ENCODE assay signal across 23 cellular contexts in the genomic region with DNA sequence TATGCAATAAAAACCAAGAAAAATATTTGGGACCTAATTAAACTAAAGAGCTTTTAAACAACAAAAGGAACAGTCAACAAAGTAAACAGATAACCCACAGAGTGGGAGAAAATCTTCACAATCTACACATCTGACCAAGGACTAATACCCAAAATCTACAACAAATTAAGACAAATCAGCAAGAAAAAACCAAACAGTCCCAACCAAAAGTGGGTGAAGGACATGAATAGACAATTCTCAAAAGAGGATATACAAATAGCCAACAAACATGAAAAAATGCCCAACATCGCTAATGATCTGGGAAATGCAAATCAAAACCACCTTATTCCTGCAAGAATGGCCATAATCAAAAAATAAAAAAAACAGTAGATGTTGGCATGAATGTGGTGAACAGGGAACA.
"Had no signal": no experiment of that assay in that cellular context is flagged by ENCODE, and none has a peak within 500 bp of the region (broad histone marks: within the 10 kb centered on the region; RNA-seq: fewer than 3 reads in every experiment).

No MANE protein-coding gene starts in this region.

- DNase-seq: colonic mucosa; cortex of kidney; dermis blood vessel endothelial cell; dorsolateral prefrontal cortex; effector CD4-positive, alpha-beta T cell; effector CD8-positive, alpha-beta T cell; effector memory CD4-positive, alpha-beta T cell; effector memory CD8-positive, alpha-beta T cell; endodermal cell; erythroblast; esophagus squamous epithelium; foreskin fibroblast; foreskin keratinocyte; foreskin melanocyte; gastrocnemius medialis; glutamatergic neuron; head of caudate nucleus; heart left ventricle; heart right ventricle had no signal

- H3K27ac ChIP-seq: colonic mucosa, coronary artery, dorsolateral prefrontal cortex, epithelial cell of prostate, esophagus muscularis mucosa, esophagus squamous epithelium, foreskin keratinocyte, gastrocnemius medialis, gastroesophageal sphincter, heart left ventricle, heart right ventricle had no signal

- H3K36me3 ChIP-seq: colonic mucosa, esophagus muscularis mucosa, esophagus squamous epithelium, gastrocnemius medialis, gastroesophageal sphincter, heart left ventricle, heart right ventricle had no signal

- H3K27me3 ChIP-seq: colonic mucosa, dorsolateral prefrontal cortex, esophagus muscularis mucosa, esophagus squamous epithelium, gastrocnemius medialis, gastroesophageal sphincter, heart left ventricle, heart right ventricle had no signal

- H3K9me3 ChIP-seq: colonic mucosa, gastrocnemius medialis had no signal

- H3K4me3 ChIP-seq: colonic mucosa, coronary artery, dorsolateral prefrontal cortex, esophagus muscularis mucosa, esophagus squamous epithelium, gastrocnemius medialis, gastroesophageal sphincter, heart left ventricle, heart right ventricle had no signal

- H3K4me1 ChIP-seq: colonic mucosa, esophagus muscularis mucosa, esophagus squamous epithelium, foreskin keratinocyte, gastrocnemius medialis, gastroesophageal sphincter, heart left ventricle, heart right ventricle had no signal
